18 cellular contexts compared by ENCODE assay signal in the genomic region with DNA sequence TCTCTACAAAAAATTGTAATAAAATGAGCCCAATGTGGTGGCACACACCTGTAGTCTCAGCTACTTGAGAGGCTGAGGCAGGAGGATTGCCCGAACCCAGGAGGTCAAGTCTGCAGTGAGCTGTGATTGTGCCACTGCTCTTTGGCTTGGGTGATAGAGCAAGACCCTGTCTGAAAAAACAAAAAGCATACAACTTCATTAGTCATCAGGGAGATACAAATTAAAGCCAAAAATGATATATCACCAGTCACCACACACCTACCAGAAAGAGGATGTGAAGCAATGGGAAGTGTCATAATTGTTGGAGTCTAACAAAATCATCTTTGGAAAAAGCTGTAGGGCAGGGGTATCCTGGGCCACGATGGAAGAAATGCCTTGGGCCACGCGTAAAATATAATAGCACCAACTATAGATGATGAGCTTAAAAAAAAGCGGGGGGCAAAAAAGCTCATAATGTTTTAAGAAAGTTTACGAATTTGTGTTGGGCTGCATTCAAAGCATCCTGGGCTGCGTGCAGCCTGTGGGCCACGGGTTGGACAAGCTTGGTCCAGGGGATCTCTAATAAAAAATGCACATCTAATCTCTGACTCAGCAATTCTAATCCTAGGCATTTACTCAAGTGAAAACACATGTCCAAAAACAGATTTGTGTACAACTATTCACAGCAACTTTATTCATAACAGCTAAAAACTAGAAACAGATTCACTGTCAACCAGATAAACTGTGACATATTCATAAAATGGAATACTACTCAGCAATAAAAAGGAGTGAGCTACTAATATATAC.
DNase-seq lines count a peak whose midpoint lies in the region; ATAC-seq, FAIRE-seq and TF ChIP-seq lines count a peak whose summit lies in the region.
"Had no signal": no experiment of that assay in that cellular context is flagged by ENCODE, and none has a peak within 500 bp of the region (broad histone marks: within the 10 kb centered on the region; RNA-seq: fewer than 3 reads in every experiment).

No MANE protein-coding gene starts in this region.

- H3K27me3 ChIP-seq in MG63 (no peaks in the 10 kb centered on the region), bronchial epithelial cell (ENCODE audit: control insufficient read depth, insufficient read depth, low read length) (no peaks in the 10 kb centered on the region)
- no peaks in the 10 kb centered on the region for H3K27me3 ChIP-seq in naive thymus-derived CD4-positive, alpha-beta T cell (ENCODE audit: control insufficient read depth in 2 of 2, insufficient read depth in 2 of 2, low read length in 2 of 2)
- H3K27me3 ChIP-seq: ovary had no signal

- no peak overlapping the region for H3K27ac Mint-ChIP-seq in naive thymus-derived CD4-positive, alpha-beta T cell
- H3K27ac Mint-ChIP-seq in activated T-helper 2 cell treated with anti-CD3 and anti-CD28 coated beads, Interferon-gamma antibody, Interleukin-2, Interleukin-4, amounts not matched to agents 10 μg/mL and 5 μg/mL and 100 μg/mL, durations not matched to agents 14 hours and 24 hours and 36 hours = no peak overlapping the region
- H3K27ac Mint-ChIP-seq: activated naive CD8-positive, alpha-beta T cell; stimulated activated naive CD8-positive, alpha-beta T cell treated with anti-CD3 and anti-CD28 coated beads, Interleukin-15, Interleukin-2, amounts not matched to agents 100 ng/mL and 50 ng/mL, for 24 hours had no signal

- ATAC-seq in naive thymus-derived CD4-positive, alpha-beta T cell = peak; percentile 10

- no peaks in the 10 kb centered on the region for H3K9me3 Mint-ChIP-seq in naive thymus-derived CD4-positive, alpha-beta T cell
- H3K9me3 Mint-ChIP-seq in activated T-helper 2 cell treated with anti-CD3 and anti-CD28 coated beads, Interferon-gamma antibody, Interleukin-2, Interleukin-4, amounts not matched to agents 10 μg/mL and 5 μg/mL and 100 μg/mL, durations not matched to agents 14 hours and 24 hours and 36 hours = no peaks in the 10 kb centered on the region
- H3K9me3 Mint-ChIP-seq: CD4-positive, alpha-beta memory T cell; central memory CD8-positive, alpha-beta T cell; stimulated activated naive CD8-positive, alpha-beta T cell treated with anti-CD3 and anti-CD28 coated beads, Interleukin-15, Interleukin-2, amounts not matched to agents 100 ng/mL and 50 ng/mL, for 24 hours had no signal

- peaks cover 13 to 34% (median 22%) of the 10 kb centered on the region in 7 donors for H3K4me1 Mint-ChIP-seq in naive thymus-derived CD4-positive, alpha-beta T cell
- peaks cover 31% of the 10 kb centered on the region for H3K4me1 Mint-ChIP-seq in activated T-helper 2 cell treated with anti-CD3 and anti-CD28 coated beads, Interferon-gamma antibody, Interleukin-2, Interleukin-4, amounts not matched to agents 10 μg/mL and 5 μg/mL and 100 μg/mL, durations not matched to agents 14 hours and 24 hours and 36 hours (ENCODE audit: low read depth)

- no peak for FAIRE-seq in bronchial epithelial cell (lab: Jason Lieb, UNC)
- FAIRE-seq: endometrium, kidney had no signal

- DNase-seq in EL = peak; percentile 17
- peak; percentile 14 for DNase-seq in MG63
- peak; percentile 41 for DNase-seq in bronchial epithelial cell (ENCODE audit: low read depth)
- no peak for DNase-seq in naive thymus-derived CD4-positive, alpha-beta T cell
- no peak for DNase-seq in activated T-helper 2 cell treated with anti-CD3 and anti-CD28 coated beads, Interferon-gamma antibody, Interleukin-2, Interleukin-4, amounts not matched to agents 10 μg/mL and 5 μg/mL and 100 μg/mL, durations not matched to agents 14 hours and 24 hours and 36 hours (ENCODE audit: low spot score)
- DNase-seq in head of caudate nucleus = no peak
- no peak for DNase-seq in stimulated activated CD4-positive, alpha-beta T cell treated with anti-CD3 and anti-CD28 coated beads, Interleukin-4, amount 100 ng/mL, for 24 hours
- DNase-seq: activated T-cell treated with anti-CD3 and anti-CD28 coated beads for 4 hours; CD4-positive, alpha-beta memory T cell; Kasumi-1; kidney; NCI-H2081 treated with DMSO at 0.1 percent for 48 hours; NCI-H774; ovary had no signal

- no peak overlapping the region for H3K4me3 Mint-ChIP-seq in naive thymus-derived CD4-positive, alpha-beta T cell
- no peak overlapping the region for H3K4me3 Mint-ChIP-seq in activated T-helper 2 cell treated with anti-CD3 and anti-CD28 coated beads, Interferon-gamma antibody, Interleukin-2, Interleukin-4, amounts not matched to agents 10 μg/mL and 5 μg/mL and 100 μg/mL, durations not matched to agents 14 hours and 24 hours and 36 hours (ENCODE audit: low read depth)
- H3K4me3 Mint-ChIP-seq: activated naive CD8-positive, alpha-beta T cell; CD4-positive, alpha-beta memory T cell; central memory CD8-positive, alpha-beta T cell; stimulated activated naive CD8-positive, alpha-beta T cell treated with anti-CD3 and anti-CD28 coated beads, Interleukin-15, Interleukin-2, amounts not matched to agents 100 ng/mL and 50 ng/mL, for 24 hours had no signal

- H3K9me3 ChIP-seq in MG63 = no peaks in the 10 kb centered on the region
- no peaks in the 10 kb centered on the region for H3K9me3 ChIP-seq in naive thymus-derived CD4-positive, alpha-beta T cell (ENCODE audit: control insufficient read depth in 2 of 3, low read length in 3 of 3)
- H3K9me3 ChIP-seq: ovary had no signal

- H3K36me3 ChIP-seq in MG63 = no peaks in the 10 kb centered on the region
- H3K36me3 ChIP-seq in bronchial epithelial cell (ENCODE audit: control insufficient read depth, insufficient read depth, low read length) = peaks cover 2% of the 10 kb centered on the region
- peaks cover 0 to 14% (median 0%) of the 10 kb centered on the region in 3 experiments for H3K36me3 ChIP-seq in naive thymus-derived CD4-positive, alpha-beta T cell (ENCODE audit: control insufficient read depth in 2 of 3, insufficient read depth in 3 of 3, low read length in 3 of 3)
- H3K36me3 ChIP-seq: ovary had no signal

- H3K4me1 ChIP-seq in naive thymus-derived CD4-positive, alpha-beta T cell (ENCODE audit: control insufficient read depth in 2 of 2, insufficient read depth in 2 of 2, low read length in 2 of 2) = peaks cover 0 to 16% of the 10 kb centered on the region in 2 donors

- H3K36me3 Mint-ChIP-seq in naive thymus-derived CD4-positive, alpha-beta T cell = peaks cover 0 to 29% (median 13%) of the 10 kb centered on the region in 5 donors
- H3K36me3 Mint-ChIP-seq in activated T-helper 2 cell treated with anti-CD3 and anti-CD28 coated beads, Interferon-gamma antibody, Interleukin-2, Interleukin-4, amounts not matched to agents 10 μg/mL and 5 μg/mL and 100 μg/mL, durations not matched to agents 14 hours and 24 hours and 36 hours (ENCODE audit: low read depth) = peaks cover 23% of the 10 kb centered on the region

- TF ChIP-seq CTCF in bronchial epithelial cell (IDR thresholded peaks at IDR 0.05; ENCODE audit: insufficient read depth, low read length, severe bottlenecking) = no peak

- H3K27me3 Mint-ChIP-seq in naive thymus-derived CD4-positive, alpha-beta T cell = no peaks in the 10 kb centered on the region
- H3K27me3 Mint-ChIP-seq in activated T-helper 2 cell treated with anti-CD3 and anti-CD28 coated beads, Interferon-gamma antibody, Interleukin-2, Interleukin-4, amounts not matched to agents 10 μg/mL and 5 μg/mL and 100 μg/mL, durations not matched to agents 14 hours and 24 hours and 36 hours (ENCODE audit: low read depth) = no peaks in the 10 kb centered on the region
- H3K27me3 Mint-ChIP-seq: activated naive CD8-positive, alpha-beta T cell; CD4-positive, alpha-beta memory T cell; central memory CD8-positive, alpha-beta T cell; stimulated activated naive CD8-positive, alpha-beta T cell treated with anti-CD3 and anti-CD28 coated beads, Interleukin-15, Interleukin-2, amounts not matched to agents 100 ng/mL and 50 ng/mL, for 24 hours had no signal

- no peak overlapping the region for H3K4me3 ChIP-seq in MG63
- no peak overlapping the region for H3K4me3 ChIP-seq in bronchial epithelial cell (ENCODE audit: low read depth, low read length)
- H3K4me3 ChIP-seq in naive thymus-derived CD4-positive, alpha-beta T cell (ENCODE audit: low read length) = no peak overlapping the region
- H3K4me3 ChIP-seq: ovary had no signal

- H3K27ac ChIP-seq in naive thymus-derived CD4-positive, alpha-beta T cell (ENCODE audit: low read depth, low read length) = no peak overlapping the region
- H3K27ac ChIP-seq: ovary had no signal

- intact Hi-C loops in naive thymus-derived CD4-positive, alpha-beta T cell (cut with micrococcal nuclease) = no loop called here
- intact Hi-C loops in activated T-helper 2 cell treated with anti-CD3 and anti-CD28 coated beads, Interferon-gamma antibody, Interleukin-2, Interleukin-4, amounts not matched to agents 10 μg/mL and 5 μg/mL and 100 μg/mL, durations not matched to agents 14 hours and 24 hours and 36 hours (cut with micrococcal nuclease) = loop anchor here (10.0 kb wide), 1 partner anchor 74 kb away; no protein-coding TSS in a partner anchor
- intact Hi-C loops in head of caudate nucleus (cut with DNase I) = no loop called here

- CTCF ChIA-PET in naive thymus-derived CD4-positive, alpha-beta T cell (lab: Charles Lee) = interaction anchor here (0.6 to 0.8 kb wide), 2 partner anchors 29 to 124 kb away, joined by 3 to 5 read pairs; no protein-coding TSS in a partner anchor

- POLR2A ChIA-PET in naive thymus-derived CD4-positive, alpha-beta T cell (lab: Charles Lee) = interaction anchor here (0.8 kb wide), 1 partner anchor 24 kb away, joined by 3 read pairs; no protein-coding TSS in a partner anchor

Comparison
In these comparisons a context has a peak if more than half of its experiments do, and no peak if none do; other contexts are left out.
1. DNase-seq: peak in EL (single experiment), MG63 (single experiment) and bronchial epithelial cell (single experiment); none in naive thymus-derived CD4-positive, alpha-beta T cell (0 of 9), activated T-helper 2 cell treated with anti-CD3 and anti-CD28 coated beads, Interferon-gamma antibody, Interleukin-2, Interleukin-4, amounts not matched to agents 10 μg/mL and 5 μg/mL and 100 μg/mL, durations not matched to agents 14 hours and 24 hours and 36 hours (single experiment), head of caudate nucleus (0 of 42) and stimulated activated CD4-positive, alpha-beta T cell treated with anti-CD3 and anti-CD28 coated beads, Interleukin-4, amount 100 ng/mL, for 24 hours (single experiment).